In the genomic region with DNA sequence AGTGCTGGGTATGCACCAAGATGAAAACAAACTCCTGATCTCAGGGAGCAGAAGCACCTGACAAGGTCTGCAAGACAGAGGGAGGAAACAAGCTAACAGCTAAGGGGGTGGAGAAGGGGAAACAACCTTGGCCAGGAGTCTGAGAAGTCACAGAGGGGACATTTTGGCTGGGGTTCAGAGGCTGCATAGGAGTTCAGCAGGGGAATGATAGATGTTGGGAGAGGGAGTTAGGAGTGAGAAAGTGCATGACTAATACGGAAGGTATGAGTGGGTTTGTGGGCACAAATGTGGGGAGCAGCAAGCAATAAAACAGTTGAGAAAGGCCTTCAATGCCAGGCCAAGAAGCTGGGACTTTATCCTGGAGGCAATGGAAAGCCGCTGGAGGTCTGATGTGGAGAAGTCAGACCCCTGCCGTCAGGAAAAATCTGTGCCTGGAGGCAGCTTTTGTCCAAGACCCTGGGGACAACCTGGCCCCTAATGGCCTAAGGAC, we compare ENCODE assay signal across 10 cellular contexts. TPM values are rescaled to one million over a fixed set of nuclear protein-coding genes. Genes with fewer than 3 reads are reported as not detected.
DNase-seq lines count a peak whose midpoint lies in the region; ATAC-seq, FAIRE-seq and TF ChIP-seq lines count a peak whose summit lies in the region.
"Had no signal": no experiment of that assay in that cellular context is flagged by ENCODE, and none has a peak within 500 bp of the region (broad histone marks: within the 10 kb centered on the region; RNA-seq: fewer than 3 reads in every experiment).

No MANE protein-coding gene starts in this region.

- no peak for FAIRE-seq in HepG2 (lab: Jason Lieb, UNC)

- H3K9ac ChIP-seq in HepG2 (ENCODE audit: insufficient read depth, low read depth, low read length) (no peak overlapping the region), adipocyte (ENCODE audit: low read length) (no peak overlapping the region)

- no peak overlapping the region for H3K4me3 ChIP-seq in HepG2 (replicated peaks in 1 of 3; ENCODE audit: insufficient read depth in 1 of 3, low read depth in 2 of 3, low read length in 3 of 3)
- no peak overlapping the region for H3K4me3 ChIP-seq in right lobe of liver
- no peak overlapping the region for H3K4me3 ChIP-seq in adipocyte (ENCODE audit: low read length)
- no peak overlapping the region for H3K4me3 ChIP-seq in hepatocyte

- H3K27me3 ChIP-seq in HepG2 (ENCODE audit: control insufficient read depth in 1 of 2, insufficient read depth in 2 of 2, low read length in 2 of 2) (no peaks in the 10 kb centered on the region; a peak in 1 of 5 replicates), right lobe of liver (no peaks in the 10 kb centered on the region), adipocyte (replicated peaks; ENCODE audit: control insufficient read depth, insufficient read depth, low read length) (no peaks in the 10 kb centered on the region), hepatocyte (no peaks in the 10 kb centered on the region)

- ATAC-seq in HepG2 (no peak), right lobe of liver (no peak), GM18907 (IDR thresholded peaks at IDR 0.05; ENCODE audit: unreplicated experiment) (no peak)

- TF ChIP-seq RAD21 in HepG2 (CRISPR knock-in tag; IDR thresholded peaks at IDR 0.05): no peak

- WGBS in HepG2 (ENCODE audit: low lambda C conversion rate): 96% methylated on average over 2 of the region's 3 CpGs
- WGBS in right lobe of liver (ENCODE audit: insufficient coverage, low coverage, low lambda C conversion rate, missing lambda C conversion rate): 60% methylated on average over 1 of the region's 3 CpGs
- 49% methylated on average over 2 of the region's 3 CpGs for WGBS in hepatocyte (ENCODE audit: low lambda C conversion rate, missing lambda C conversion rate)

- POLR2A ChIA-PET in HepG2 (lab: Yijun Ruan, JAX): no interaction called here

- no peaks in the 10 kb centered on the region for H3K9me2 ChIP-seq in hepatocyte (replicated peaks; ENCODE audit: insufficient read depth)

- peaks cover 57 to 77% of the 10 kb centered on the region in 2 experiments for H3K36me3 ChIP-seq in HepG2 (replicated peaks in 1 of 2; ENCODE audit: control insufficient read depth in 1 of 2, insufficient read depth in 2 of 2, low read length in 2 of 2)
- H3K36me3 ChIP-seq in right lobe of liver: peaks cover 0 to 27% (median 14%) of the 10 kb centered on the region in 4 donors
- H3K36me3 ChIP-seq in adipocyte (ENCODE audit: control insufficient read depth, insufficient read depth, low read length, severe bottlenecking): no peaks in the 10 kb centered on the region
- no peaks in the 10 kb centered on the region for H3K36me3 ChIP-seq in hepatocyte (replicated peaks; ENCODE audit: insufficient read depth, low read depth)

- H3K79me2 ChIP-seq in HepG2 (ENCODE audit: insufficient read depth, low read length) (peaks cover 59% of the 10 kb centered on the region), hepatocyte (peaks cover 29% of the 10 kb centered on the region)

- H3K9me3 ChIP-seq in HepG2 (ENCODE audit: low read length) (no peaks in the 10 kb centered on the region), right lobe of liver (no peaks in the 10 kb centered on the region), adipocyte (ENCODE audit: control insufficient read depth, low read length) (no peaks in the 10 kb centered on the region), hepatocyte (ENCODE audit: low read depth) (no peaks in the 10 kb centered on the region)

- intact Hi-C loops in HepG2 (cut with micrococcal nuclease; ENCODE audit: unreplicated experiment) (no loop called here), right lobe of liver (cut with DNase I) (no loop called here)

- DNase-seq in HepG2 (ENCODE audit: low spot score) (no peak), right lobe of liver (no peak), adipocyte (ENCODE audit: low read depth) (peak; percentile 80), hepatocyte (ENCODE audit: low spot score) (peak; percentile 62), erythroblast (lab: John Stamatoyannopoulos, UW) (no peak), germinal center (ENCODE audit: low spot score) (no peak), NCI-H187 (lab: John Stamatoyannopoulos, UW) (no peak)
- DNase-seq: immature natural killer cell, SHP77 had no signal

- H3K27ac ChIP-seq in HepG2 (ENCODE audit: extremely low read length, insufficient read depth, low read length): no peak overlapping the region
- H3K27ac ChIP-seq in right lobe of liver: peak overlapping the region in 1 of 3 donors; percentile 38
- H3K27ac ChIP-seq in hepatocyte: peak overlapping the region; percentile 70

- peaks cover 49% of the 10 kb centered on the region for H3K4me1 ChIP-seq in HepG2 (ENCODE audit: insufficient read depth, low read length)
- peaks cover 0 to 24% (median 7%) of the 10 kb centered on the region in 4 donors for H3K4me1 ChIP-seq in right lobe of liver
- H3K4me1 ChIP-seq in adipocyte (ENCODE audit: control insufficient read depth, insufficient read depth, low read length): peaks cover 4% of the 10 kb centered on the region
- peaks cover 43% of the 10 kb centered on the region for H3K4me1 ChIP-seq in hepatocyte (ENCODE audit: insufficient read depth)

- TF ChIP-seq POLR2A in HepG2 (IDR thresholded peaks at IDR 0.05; ENCODE audit: insufficient read depth in 1 of 2, low read depth in 2 of 2, low read length in 2 of 2) (no peak), right lobe of liver (IDR thresholded peaks at IDR 0.05) (no peak), erythroblast (IDR thresholded peaks at IDR 0.05; ENCODE audit: low read length) (no peak)

- CTCF ChIA-PET in HepG2 (lab: Yijun Ruan, JAX; ENCODE audit: low intra/inter-chr PET ratio, low total read pairs): no interaction called here

- H2AFZ ChIP-seq in HepG2 (ENCODE audit: low read length) (no peak overlapping the region), hepatocyte (no peak overlapping the region)

- in situ Hi-C loops in HepG2 (cut with HindIII; ENCODE audit: extremely low pct_ligation_motif_present, low pct_unique_long_range_greater_than_20kb): no loop called here

- BruUV-seq in HepG2 (replicated peaks; lab: Mats Ljungman, UMichigan): no TSS peak

- H4K20me1 ChIP-seq in HepG2 (ENCODE audit: insufficient read depth, low read length) (peaks cover 67% of the 10 kb centered on the region), hepatocyte (ENCODE audit: insufficient read depth, poor library complexity, severe bottlenecking) (peaks cover 5% of the 10 kb centered on the region)

- TF ChIP-seq EP300 in HepG2 (IDR thresholded peaks at IDR 0.05; ENCODE audit: low read depth in 2 of 2, low read length in 2 of 2): no peak
- no peak for TF ChIP-seq EP300 in HepG2 (CRISPR knock-in tag; IDR thresholded peaks at IDR 0.05; ENCODE audit: borderline replicate concordance)

- H3K4me2 ChIP-seq in HepG2 (ENCODE audit: low read depth, low read length): no peak overlapping the region
- H3K4me2 ChIP-seq in hepatocyte: peak overlapping the region; percentile 45

- TF ChIP-seq CTCF in HepG2 (CRISPR knock-in tag; IDR thresholded peaks at IDR 0.05) (no peak), right lobe of liver (IDR thresholded peaks at IDR 0.05) (no peak), hepatocyte (IDR thresholded peaks at IDR 0.05; ENCODE audit: poor library complexity) (no peak)

TF ChIP-seq in HepG2, 621 proteins besides CTCF, POLR2A, EP300 and RAD21:
- peak; percentile 12; the same call in 1 of the 2 replicates for TF ChIP-seq POLR2G (IDR thresholded peaks at IDR 0.05; ENCODE audit: low read depth, low read length)
- no peak for TF ChIP-seq RFXAP (CRISPR knock-in tag; IDR thresholded peaks at IDR 0.05; ENCODE audit: borderline replicate concordance)
TF ChIP-seq in HepG2: peak in this region for 1.

RNA-seq across cellular contexts. Expression of gene EPHA2, which starts 16.4 kb away (rescaled TPM):
- total RNA-seq in HepG2 (2016; rRNA removed; fragmentation: Illumina TruSeq; extraction: Trizol) (15.5 and 33.6 TPM in 2 replicates), right lobe of liver (10 to 100 TPM in 4 of 6 experiments, 1 to 10 TPM in 2; 6.0 to 14.7 (median 10.8) TPM), hepatocyte (26.7 and 27.3 TPM in 2 replicates)
- 6.7 and 7.8 TPM in 2 replicates for total RNA-seq in HepG2 (2016; cell fraction: cytosol; rRNA removed; fragmentation: Illumina TruSeq; extraction: Trizol; ENCODE audit: low read depth)
- total RNA-seq in HepG2 (2016; cell fraction: insoluble cytoplasmic fraction; rRNA removed; fragmentation: Illumina TruSeq; extraction: Trizol): 10.8 and 35.8 TPM in 2 replicates
- 14.9 and 16.9 TPM in 2 replicates for total RNA-seq in HepG2 (2016; cell fraction: membrane; rRNA removed; fragmentation: Illumina TruSeq; extraction: Trizol)
- 41.9 and 47.9 TPM in 2 replicates for total RNA-seq in HepG2 (2016; cell fraction: nucleus; rRNA removed; fragmentation: Illumina TruSeq; extraction: Trizol)
- polyA plus RNA-seq in HepG2 (2011; rRNA removed) (53.6 and 62.5 TPM in 2 replicates), hepatocyte (20.0 and 20.4 TPM in 2 replicates)
- polyA plus RNA-seq in HepG2 (2011; cell fraction: cytosol; rRNA removed): 39.1 and 62.9 TPM in 2 replicates
- 163 and 212 TPM in 2 replicates for polyA plus RNA-seq in HepG2 (2011; cell fraction: nucleus; rRNA removed)
- polyA plus RNA-seq in HepG2 (2012): 25.4 and 56.3 TPM in 2 replicates
- 2.1 and 2.2 TPM in 2 replicates for polyA plus RNA-seq in HepG2 (2016; cell fraction: cytosol; fragmentation: Illumina TruSeq; extraction: Trizol; ENCODE audit: low read depth)
- 11.5 and 14.9 TPM in 2 replicates for polyA plus RNA-seq in HepG2 (2016; cell fraction: insoluble cytoplasmic fraction; fragmentation: Illumina TruSeq; extraction: Trizol; ENCODE audit: low read depth)
- polyA plus RNA-seq in HepG2 (2016; cell fraction: membrane; fragmentation: Illumina TruSeq; extraction: Trizol; ENCODE audit: low read depth): 5.7 and 6.8 TPM in 2 replicates
- polyA plus RNA-seq in HepG2 (2016; cell fraction: nucleus; fragmentation: Illumina TruSeq; extraction: Trizol; ENCODE audit: insufficient read depth, low read depth): 84.4 and 87.2 TPM in 2 replicates
- polyA minus RNA-seq in HepG2 (2011; rRNA and poly(A)+ RNA removed; ENCODE audit: low replicate concordance): 69.9 and 218 TPM in 2 replicates
- polyA minus RNA-seq in HepG2 (2011; cell fraction: cytosol; rRNA and poly(A)+ RNA removed): 72.7 and 86.9 TPM in 2 replicates
- polyA minus RNA-seq in HepG2 (2011; cell fraction: nucleus; rRNA and poly(A)+ RNA removed): 65.6 and 79.3 TPM in 2 replicates
- polyA plus RNA-seq: immature natural killer cell had no signal

Comparison
In these comparisons a context has a peak if more than half of its experiments do, and no peak if none do; other contexts are left out.
1. DNase-seq: peak in adipocyte (single experiment) and hepatocyte (single experiment); none in HepG2 (single experiment), right lobe of liver (0 of 3), erythroblast (0 of 2), germinal center (single experiment) and NCI-H187 (0 of 2).